Comparison of ENCODE assay signal across 1 cellular context in genomic region chr5:32848681-32849080, GRCh38.
TF ChIP-seq lines count a peak whose summit lies in the region.

No MANE protein-coding gene starts in this region.

TF ChIP-seq in SK-N-SH treated with all-trans-retinoic acid at 6 μM for 48 hours, 23 proteins besides CTCF, POLR2A, EP300 and RAD21 (continued from another document):
- no peak for TF ChIP-seq CREB5 (CRISPR knock-in tag; IDR thresholded peaks at IDR 0.05; ENCODE audit: low read depth)
- TF ChIP-seq TSHZ2 (CRISPR knock-in tag; IDR thresholded peaks at IDR 0.05): no peak
